ENCODE assay signal across 1 cellular context in genomic region chr15:34616613-34617012, GRCh38.
TF ChIP-seq lines count a peak whose summit lies in the region.

No MANE protein-coding gene starts in this region.

TF ChIP-seq in HepG2, 621 proteins besides CTCF, POLR2A, EP300 and RAD21 (continued from another document):
- TF ChIP-seq, protein P1, sequence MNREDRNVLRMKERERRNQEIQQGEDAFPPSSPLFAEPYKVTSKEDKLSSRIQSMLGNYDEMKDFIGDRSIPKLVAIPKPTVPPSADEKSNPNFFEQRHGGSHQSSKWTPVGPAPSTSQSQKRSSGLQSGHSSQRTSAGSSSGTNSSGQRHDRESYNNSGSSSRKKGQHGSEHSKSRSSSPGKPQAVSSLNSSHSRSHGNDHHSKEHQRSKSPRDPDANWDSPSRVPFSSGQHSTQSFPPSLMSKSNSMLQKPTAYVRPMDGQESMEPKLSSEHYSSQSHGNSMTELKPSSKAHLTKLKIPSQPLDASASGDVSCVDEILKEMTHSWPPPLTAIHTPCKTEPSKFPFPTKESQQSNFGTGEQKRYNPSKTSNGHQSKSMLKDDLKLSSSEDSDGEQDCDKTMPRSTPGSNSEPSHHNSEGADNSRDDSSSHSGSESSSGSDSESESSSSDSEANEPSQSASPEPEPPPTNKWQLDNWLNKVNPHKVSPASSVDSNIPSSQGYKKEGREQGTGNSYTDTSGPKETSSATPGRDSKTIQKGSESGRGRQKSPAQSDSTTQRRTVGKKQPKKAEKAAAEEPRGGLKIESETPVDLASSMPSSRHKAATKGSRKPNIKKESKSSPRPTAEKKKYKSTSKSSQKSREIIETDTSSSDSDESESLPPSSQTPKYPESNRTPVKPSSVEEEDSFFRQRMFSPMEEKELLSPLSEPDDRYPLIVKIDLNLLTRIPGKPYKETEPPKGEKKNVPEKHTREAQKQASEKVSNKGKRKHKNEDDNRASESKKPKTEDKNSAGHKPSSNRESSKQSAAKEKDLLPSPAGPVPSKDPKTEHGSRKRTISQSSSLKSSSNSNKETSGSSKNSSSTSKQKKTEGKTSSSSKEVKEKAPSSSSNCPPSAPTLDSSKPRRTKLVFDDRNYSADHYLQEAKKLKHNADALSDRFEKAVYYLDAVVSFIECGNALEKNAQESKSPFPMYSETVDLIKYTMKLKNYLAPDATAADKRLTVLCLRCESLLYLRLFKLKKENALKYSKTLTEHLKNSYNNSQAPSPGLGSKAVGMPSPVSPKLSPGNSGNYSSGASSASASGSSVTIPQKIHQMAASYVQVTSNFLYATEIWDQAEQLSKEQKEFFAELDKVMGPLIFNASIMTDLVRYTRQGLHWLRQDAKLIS (CRISPR knock-in tag; IDR thresholded peaks at IDR 0.05): no peak
- TF ChIP-seq ZNF44 (CRISPR knock-in tag; IDR thresholded peaks at IDR 0.05) (no peak), ZNF550 (CRISPR knock-in tag; IDR thresholded peaks at IDR 0.05; ENCODE audit: borderline replicate concordance) (no peak)
- TF ChIP-seq, protein P2, sequence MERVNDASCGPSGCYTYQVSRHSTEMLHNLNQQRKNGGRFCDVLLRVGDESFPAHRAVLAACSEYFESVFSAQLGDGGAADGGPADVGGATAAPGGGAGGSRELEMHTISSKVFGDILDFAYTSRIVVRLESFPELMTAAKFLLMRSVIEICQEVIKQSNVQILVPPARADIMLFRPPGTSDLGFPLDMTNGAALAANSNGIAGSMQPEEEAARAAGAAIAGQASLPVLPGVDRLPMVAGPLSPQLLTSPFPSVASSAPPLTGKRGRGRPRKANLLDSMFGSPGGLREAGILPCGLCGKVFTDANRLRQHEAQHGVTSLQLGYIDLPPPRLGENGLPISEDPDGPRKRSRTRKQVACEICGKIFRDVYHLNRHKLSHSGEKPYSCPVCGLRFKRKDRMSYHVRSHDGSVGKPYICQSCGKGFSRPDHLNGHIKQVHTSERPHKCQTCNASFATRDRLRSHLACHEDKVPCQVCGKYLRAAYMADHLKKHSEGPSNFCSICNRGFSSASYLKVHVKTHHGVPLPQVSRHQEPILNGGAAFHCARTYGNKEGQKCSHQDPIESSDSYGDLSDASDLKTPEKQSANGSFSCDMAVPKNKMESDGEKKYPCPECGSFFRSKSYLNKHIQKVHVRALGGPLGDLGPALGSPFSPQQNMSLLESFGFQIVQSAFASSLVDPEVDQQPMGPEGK (CRISPR knock-in tag; IDR thresholded peaks at IDR 0.05): no peak
